12 cellular contexts compared by ENCODE assay signal in the genomic region with DNA sequence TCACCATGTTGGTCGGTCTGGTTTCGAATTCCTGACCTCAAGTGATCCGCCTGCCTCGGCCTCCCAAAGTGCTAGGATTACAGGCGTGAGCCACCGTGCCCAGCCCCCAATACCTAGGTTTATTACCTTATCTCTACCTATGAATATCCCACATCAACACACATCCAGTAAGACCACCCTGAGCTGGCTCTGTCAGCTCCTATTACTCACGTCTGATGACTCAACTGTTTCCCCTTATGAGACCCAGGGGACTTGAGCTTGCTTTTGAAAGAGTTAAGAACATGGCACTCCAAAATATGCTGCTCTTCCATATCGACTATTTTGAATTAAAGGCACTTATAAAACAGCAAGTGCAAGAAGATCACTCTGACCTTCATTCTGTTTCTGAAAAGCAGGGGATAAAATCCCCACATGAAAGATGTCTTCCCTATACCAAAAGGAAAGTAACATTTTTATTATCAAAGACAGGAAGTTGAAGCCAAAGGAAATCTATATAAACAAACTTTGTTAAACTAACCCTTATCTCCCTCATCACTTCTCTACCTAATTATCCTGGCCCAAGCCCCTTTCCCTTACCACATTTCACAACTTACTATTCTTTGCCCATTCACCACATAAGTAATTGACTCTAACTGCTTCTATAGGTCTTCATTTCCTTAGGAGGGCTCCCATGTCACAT. TPM values are rescaled to one million over a fixed set of nuclear protein-coding genes. Genes with fewer than 3 reads are reported as not detected.
A peak's percentile ranks its signal among the peaks of the same experiment; 100 is the strongest.
DNase-seq lines count a peak whose midpoint lies in the region; ATAC-seq, FAIRE-seq and TF ChIP-seq lines count a peak whose summit lies in the region.
"Had no signal": no experiment of that assay in that cellular context is flagged by ENCODE, and none has a peak within 500 bp of the region (broad histone marks: within the 10 kb centered on the region; RNA-seq: fewer than 3 reads in every experiment).

No MANE protein-coding gene starts in this region.

- H3K27me3 ChIP-seq in CD4-positive, CD25-positive, alpha-beta regulatory T cell (ENCODE audit: control insufficient read depth, insufficient read depth, low read length) = no peaks in the 10 kb centered on the region
- H3K27me3 ChIP-seq in SJSA1 (replicated peaks) = no peaks in the 10 kb centered on the region
- H3K27me3 ChIP-seq in aorta (ENCODE audit: control insufficient read depth in 1 of 2, insufficient read depth in 2 of 2, low read length in 1 of 2) = no peaks in the 10 kb centered on the region
- H3K27me3 ChIP-seq: adrenal gland, gastrocnemius medialis, spleen had no signal

- H3K27me3 Mint-ChIP-seq in CD4-positive, CD25-positive, alpha-beta regulatory T cell = no peaks in the 10 kb centered on the region

- H3K4me3 ChIP-seq in CD4-positive, CD25-positive, alpha-beta regulatory T cell (ENCODE audit: low read depth, low read length) = no peak overlapping the region
- no peak overlapping the region for H3K4me3 ChIP-seq in SJSA1
- H3K4me3 ChIP-seq in fibroblast of mammary gland (ENCODE audit: control insufficient read depth, low read depth, low read length) = no peak overlapping the region
- no peak overlapping the region for H3K4me3 ChIP-seq in aorta (ENCODE audit: low read length in 2 of 2)
- H3K4me3 ChIP-seq: adrenal gland, gastrocnemius medialis, spleen had no signal

- H3K36me3 Mint-ChIP-seq in CD4-positive, CD25-positive, alpha-beta regulatory T cell = no peaks in the 10 kb centered on the region

- H3K4me3 Mint-ChIP-seq in CD4-positive, CD25-positive, alpha-beta regulatory T cell = no peak overlapping the region

- no peak overlapping the region for H3K27ac ChIP-seq in CD4-positive, CD25-positive, alpha-beta regulatory T cell (ENCODE audit: insufficient read depth, low read length, poor library complexity, severe bottlenecking)
- H3K27ac ChIP-seq in SJSA1 = peak overlapping the region; percentile 54
- H3K27ac ChIP-seq in aorta (ENCODE audit: low read depth in 1 of 2, low read length in 2 of 2) = no peak overlapping the region
- H3K27ac ChIP-seq: adrenal gland, gastrocnemius medialis had no signal

- no peaks in the 10 kb centered on the region for H3K9me3 ChIP-seq in CD4-positive, CD25-positive, alpha-beta regulatory T cell (ENCODE audit: control insufficient read depth in 2 of 2, low read length in 2 of 2)
- H3K9me3 ChIP-seq in SJSA1 (replicated peaks) (no peaks in the 10 kb centered on the region), aorta (ENCODE audit: control insufficient read depth, low read length) (no peaks in the 10 kb centered on the region)
- H3K9me3 ChIP-seq: adrenal gland, gastrocnemius medialis, spleen had no signal

- no peak for TF ChIP-seq CTCF in fibroblast of mammary gland (conservative IDR thresholded peaks at IDR 0.05; ENCODE audit: control insufficient read depth, insufficient read depth, low read depth, low read length)

- intact Hi-C loops in aorta (cut with DNase I) = no loop called here

- no peak for TF ChIP-seq POLR2A in GM12892 (IDR thresholded peaks at IDR 0.05; ENCODE audit: low read depth, low read length)

- WGBS in aorta, 2 donors = 79% methylated on average over 8 of the region's 8 CpGs

- peak; percentile 14 for FAIRE-seq in GM12892 (lab: Jason Lieb, UNC)

- H3K9me3 Mint-ChIP-seq in CD4-positive, CD25-positive, alpha-beta regulatory T cell = peaks cover 0 to 3% (median 0%) of the 10 kb centered on the region in 7 donors

- H3K4me1 Mint-ChIP-seq in CD4-positive, CD25-positive, alpha-beta regulatory T cell = peaks cover 8 to 25% (median 18%) of the 10 kb centered on the region in 4 donors

- no peak for DNase-seq in CD4-positive, CD25-positive, alpha-beta regulatory T cell
- DNase-seq in GM12892 (ENCODE audit: insufficient read length) = no peak
- peak; percentile 76 to 85 for DNase-seq in SJSA1 (ENCODE audit: low read depth in 1 of 2, low spot score in 2 of 2)
- DNase-seq in fibroblast of mammary gland (ENCODE audit: low read depth) = peak; percentile 87
- DNase-seq in SHP77 treated with DMSO at 0.1 percent for 48 hours (lab: John Stamatoyannopoulos, UW) = no peak
- DNase-seq in SW 1271 (lab: John Stamatoyannopoulos, UW) = no peak
- no peak for DNase-seq in NCI-H146 (lab: John Stamatoyannopoulos, UW)
- DNase-seq in aorta = no peak
- DNase-seq: adrenal gland, gastrocnemius medialis, NCI-H2029, spleen had no signal

- no peak for ATAC-seq in CD4-positive, CD25-positive, alpha-beta regulatory T cell (ENCODE audit: low read depth in 2 of 2)
- ATAC-seq in aorta (ENCODE audit: low FRiP score) = no peak
- ATAC-seq: gastrocnemius medialis had no signal

- H3K4me1 ChIP-seq in CD4-positive, CD25-positive, alpha-beta regulatory T cell (ENCODE audit: control insufficient read depth, insufficient read depth, low read length, poor library complexity, severe bottlenecking) = peaks cover 11% of the 10 kb centered on the region
- peaks cover 35% of the 10 kb centered on the region for H3K4me1 ChIP-seq in SJSA1 (replicated peaks)
- no peaks in the 10 kb centered on the region for H3K4me1 ChIP-seq in aorta (ENCODE audit: control insufficient read depth in 1 of 2, insufficient read depth in 2 of 2, low read length in 2 of 2)

- no peaks in the 10 kb centered on the region for H3K36me3 ChIP-seq in CD4-positive, CD25-positive, alpha-beta regulatory T cell (ENCODE audit: control insufficient read depth, insufficient read depth, low read length)
- H3K36me3 ChIP-seq in SJSA1 (no peaks in the 10 kb centered on the region), aorta (ENCODE audit: control insufficient read depth in 1 of 2, insufficient read depth in 2 of 2, low read length in 1 of 2) (no peaks in the 10 kb centered on the region)
- H3K36me3 ChIP-seq: adrenal gland, gastrocnemius medialis, spleen had no signal

- H3K27ac Mint-ChIP-seq in CD4-positive, CD25-positive, alpha-beta regulatory T cell = peak overlapping the region; percentile 1 to 95 (median 1)

RNA-seq across cellular contexts. Expression of a gene that starts 41.3 kb away (rescaled TPM):
- total RNA-seq in CD4-positive, CD25-positive, alpha-beta regulatory T cell = 45.0 TPM
- 10 to 100 TPM; 33.5 to 45.2 (median 38.4) TPM for polyA plus RNA-seq in CD4-positive, CD25-positive, alpha-beta regulatory T cell
- polyA plus RNA-seq in GM12892 (2012; ENCODE audit: missing spikeins) = 94.1 TPM
- total RNA-seq in SJSA1 (2014; rRNA removed; shearing (Covaris generic)) = 86.3 and 117 TPM in 2 replicates
- total RNA-seq in aorta = 100 to 1,000 TPM in 1 of 2 donors, 10 to 100 TPM in 1; 98.5 to 121 TPM
- 10 to 100 TPM; 42.8 to 59.1 TPM for polyA plus RNA-seq in aorta

RNA-seq across cellular contexts. Expression of a gene that starts 56.5 kb away (rescaled TPM):
- total RNA-seq in CD4-positive, CD25-positive, alpha-beta regulatory T cell = 135 TPM
- polyA plus RNA-seq in CD4-positive, CD25-positive, alpha-beta regulatory T cell = 10 to 100 TPM; 58.5 to 84.1 (median 73.8) TPM
- 66.5 TPM for polyA plus RNA-seq in GM12892 (2012; ENCODE audit: missing spikeins)
- total RNA-seq in SJSA1 (2014; rRNA removed; shearing (Covaris generic)) = 30.4 and 31.7 TPM in 2 replicates
- 100 to 1,000 TPM; 101 to 121 TPM for total RNA-seq in aorta
- polyA plus RNA-seq in aorta = 10 to 100 TPM; 24.8 to 38.3 TPM

Comparison
In these comparisons a context has a peak if more than half of its experiments do, and no peak if none do; other contexts are left out.
1. DNase-seq: peak in SJSA1 (2 of 2) and fibroblast of mammary gland (single experiment); none in CD4-positive, CD25-positive, alpha-beta regulatory T cell (0 of 3), GM12892 (single experiment), SHP77 treated with DMSO at 0.1 percent for 48 hours (single experiment), SW 1271 (0 of 2), NCI-H146 (single experiment) and aorta (0 of 2).